Comparison of ENCODE assay signal across 6 cellular contexts in genomic region chr5:97208714-97209113, GRCh38.
"Had no signal": no experiment of that assay in that cellular context is flagged by ENCODE, and none has a peak within 500 bp of the region (broad histone marks: within the 10 kb centered on the region; RNA-seq: fewer than 3 reads in every experiment).

No MANE protein-coding gene starts in this region.

- H3K9me3 ChIP-seq: HAP-1 had no signal

- H3K4me2 ChIP-seq: GM23338, KMS-11 had no signal

- H3K27ac ChIP-seq: KMS-11 had no signal

- H3K4me3 ChIP-seq: GM23338, HAP-1 had no signal

- H3K4me1 ChIP-seq: HAP-1 had no signal

- H3K36me3 ChIP-seq: HAP-1 had no signal

- DNase-seq: IMR-90, Karpas-422, KBM-7 had no signal

- H2AFZ ChIP-seq: GM23338 had no signal

- ATAC-seq: GM23338 had no signal

- H3K4me3 Mint-ChIP-seq: GM23338 had no signal

- H3K4me1 Mint-ChIP-seq: GM23338 had no signal

- H3K9ac ChIP-seq: KMS-11 had no signal

- H3K27ac Mint-ChIP-seq: GM23338 had no signal
